ENCODE assay signal across 10 cellular contexts in genomic region chr5:111075520-111075919, GRCh38. TPM values are rescaled to one million over a fixed set of nuclear protein-coding genes. Genes with fewer than 3 reads are reported as not detected.
DNase-seq lines count a peak whose midpoint lies in the region; ATAC-seq and TF ChIP-seq lines count a peak whose summit lies in the region.
"Had no signal": no experiment of that assay in that cellular context is flagged by ENCODE, and none has a peak within 500 bp of the region (broad histone marks: within the 10 kb centered on the region; RNA-seq: fewer than 3 reads in every experiment).

No MANE protein-coding gene starts in this region.

- H3K4me3 ChIP-seq in fibroblast of villous mesenchyme (ENCODE audit: low read depth, low read length): no peak overlapping the region

- no peak for TF ChIP-seq CTCF in fibroblast of villous mesenchyme (IDR thresholded peaks at IDR 0.05; ENCODE audit: insufficient read depth, low read depth, low read length)

- no peak overlapping the region for H3K4me3 Mint-ChIP-seq in T-helper 2 cell treated with Interferon-gamma antibody and Interleukin-4, amounts not matched to agents 5 μg/mL and 100 μg/mL, for 36 hours

- no peak overlapping the region for H3K27ac Mint-ChIP-seq in T-helper 2 cell treated with Interferon-gamma antibody and Interleukin-4, amounts not matched to agents 5 μg/mL and 100 μg/mL, for 36 hours

- DNase-seq in A172 (ENCODE audit: low spot score): peak; percentile 37
- peak; percentile 86 for DNase-seq in EL
- peak; percentile 14 to 51 for DNase-seq in SW 1271 (lab: John Stamatoyannopoulos, UW)
- peak; percentile 70 for DNase-seq in fibroblast of villous mesenchyme (ENCODE audit: low read depth)
- DNase-seq in T-helper 2 cell treated with Interferon-gamma antibody and Interleukin-4, amounts not matched to agents 5 μg/mL and 100 μg/mL, for 36 hours (ENCODE audit: low spot score): no peak
- DNase-seq in epidermal melanocyte (ENCODE audit: insufficient read length, low spot score): no peak
- no peak for DNase-seq in C1 segment of cervical spinal cord (lab: John Stamatoyannopoulos, UW)
- DNase-seq: Caco-2 had no signal

- H3K9me3 Mint-ChIP-seq in T-helper 2 cell treated with Interferon-gamma antibody and Interleukin-4, amounts not matched to agents 5 μg/mL and 100 μg/mL, for 36 hours: no peaks in the 10 kb centered on the region

- ATAC-seq in HG02840 (IDR thresholded peaks at IDR 0.05; ENCODE audit: low FRiP score, unreplicated experiment): no peak

- H3K27me3 Mint-ChIP-seq in T-helper 2 cell treated with Interferon-gamma antibody and Interleukin-4, amounts not matched to agents 5 μg/mL and 100 μg/mL, for 36 hours (ENCODE audit: low read depth): peaks cover 64% of the 10 kb centered on the region

- H3K4me1 Mint-ChIP-seq in T-helper 2 cell treated with Interferon-gamma antibody and Interleukin-4, amounts not matched to agents 5 μg/mL and 100 μg/mL, for 36 hours (ENCODE audit: low read depth): peaks cover 17% of the 10 kb centered on the region

- no peaks in the 10 kb centered on the region for H3K36me3 Mint-ChIP-seq in T-helper 2 cell treated with Interferon-gamma antibody and Interleukin-4, amounts not matched to agents 5 μg/mL and 100 μg/mL, for 36 hours (ENCODE audit: low read depth)

RNA-seq across cellular contexts. Expression of gene TSLP, which starts 4.0 kb away (rescaled TPM):
- total RNA-seq in A172 (2014; rRNA removed; shearing (Covaris generic)): not detected in 2 replicates
- 0.32 and 0.43 TPM in 2 replicates for total RNA-seq in fibroblast of villous mesenchyme
- total RNA-seq: Caco-2, endothelial cell of umbilical vein had no signal

RNA-seq across cellular contexts. Expression of gene WDR36, which starts 16.6 kb away (rescaled TPM):
- 29.8 and 33.7 TPM in 2 replicates for total RNA-seq in A172 (2014; rRNA removed; shearing (Covaris generic))
- 41.6 and 61.7 TPM in 2 replicates for total RNA-seq in fibroblast of villous mesenchyme

Comparison
In these comparisons a context has a peak if more than half of its experiments do, and no peak if none do; other contexts are left out.
1. DNase-seq: peak in A172 (single experiment), EL (single experiment), SW 1271 (2 of 2) and fibroblast of villous mesenchyme (single experiment); none in T-helper 2 cell treated with Interferon-gamma antibody and Interleukin-4, amounts not matched to agents 5 μg/mL and 100 μg/mL, for 36 hours (single experiment), epidermal melanocyte (single experiment) and C1 segment of cervical spinal cord (0 of 14).